ENCODE assay signal across 14 cellular contexts in genomic region chr15:50426428-50426827, GRCh38. TPM values are rescaled to one million over a fixed set of nuclear protein-coding genes. Genes with fewer than 3 reads are reported as not detected.
A peak's percentile ranks its signal among the peaks of the same experiment; 100 is the strongest.
DNase-seq lines count a peak whose midpoint lies in the region; ATAC-seq and TF ChIP-seq lines count a peak whose summit lies in the region.
"Had no signal": no experiment of that assay in that cellular context is flagged by ENCODE, and none has a peak within 500 bp of the region (broad histone marks: within the 10 kb centered on the region; RNA-seq: fewer than 3 reads in every experiment).

No MANE protein-coding gene starts in this region.

- DNase-seq in NCI-H2227 (lab: John Stamatoyannopoulos, UW; ENCODE audit: unreplicated experiment) (peak; percentile 26), NCI-H2227 treated with DMSO at 0.1 percent for 48 hours (lab: John Stamatoyannopoulos, UW) (no peak), Calu3 (no peak), COLO829 (ENCODE audit: low spot score) (no peak), foreskin melanocyte (no peak)
- DNase-seq in activated T-helper 1 cell treated with anti-CD3 and anti-CD28 coated beads, Interleukin-12 subunit alpha, Interleukin-12 subunit beta, Interleukin-2, Interleukin-4 antibody, amounts not matched to agents 30 ng/mL and 10 ng/mL and 1 ng/mL, durations not matched to agents 14 hours and 24 hours and 36 hours (ENCODE audit: low spot score): no peak
- no peak for DNase-seq in naive thymus-derived CD8-positive, alpha-beta T cell
- DNase-seq: aorta; esophagus squamous epithelium; left cardiac atrium; MV-4-11; Right ventricle myocardium superior; stimulated activated CD4-positive, alpha-beta T cell treated with anti-CD3 and anti-CD28 coated beads, Interleukin-2, amount 100 ng/mL, for 24 hours had no signal

- CTCF ChIA-PET in Calu3 (lab: Charles Lee): no interaction called here

- POLR2A ChIA-PET in naive thymus-derived CD8-positive, alpha-beta T cell (lab: Charles Lee): interaction anchor here (0.6 to 1.0 kb wide), 2 partner anchors 71 to 340 kb away, joined by 4 read pairs; partner anchors contain the start of gene GABPB1

- peak overlapping the region; percentile 87 for H3K4me3 Mint-ChIP-seq in Calu3 (ENCODE audit: low read depth, unreplicated experiment)
- peak overlapping the region; percentile 68 for H3K4me3 Mint-ChIP-seq in activated T-helper 1 cell treated with anti-CD3 and anti-CD28 coated beads, Interleukin-12 subunit alpha, Interleukin-12 subunit beta, Interleukin-2, Interleukin-4 antibody, amounts not matched to agents 30 ng/mL and 10 ng/mL and 1 ng/mL, durations not matched to agents 14 hours and 24 hours and 36 hours
- peak overlapping the region in 9 of 10 donors; percentile 22 to 97 (median 52) for H3K4me3 Mint-ChIP-seq in naive thymus-derived CD8-positive, alpha-beta T cell

- H3K36me3 Mint-ChIP-seq in Calu3 (ENCODE audit: insufficient read depth, unreplicated experiment): peaks cover 40% of the 10 kb centered on the region
- H3K36me3 Mint-ChIP-seq in activated T-helper 1 cell treated with anti-CD3 and anti-CD28 coated beads, Interleukin-12 subunit alpha, Interleukin-12 subunit beta, Interleukin-2, Interleukin-4 antibody, amounts not matched to agents 30 ng/mL and 10 ng/mL and 1 ng/mL, durations not matched to agents 14 hours and 24 hours and 36 hours (ENCODE audit: low read depth): peaks cover 8% of the 10 kb centered on the region
- peaks cover 0 to 18% (median 0%) of the 10 kb centered on the region in 3 donors for H3K36me3 Mint-ChIP-seq in naive thymus-derived CD8-positive, alpha-beta T cell

- ATAC-seq in naive thymus-derived CD8-positive, alpha-beta T cell: no peak
- no peak for ATAC-seq in HG03571 (IDR thresholded peaks at IDR 0.05; ENCODE audit: unreplicated experiment)
- ATAC-seq: left cardiac atrium had no signal

- no peak overlapping the region for H3K27ac Mint-ChIP-seq in Calu3 (ENCODE audit: unreplicated experiment)
- no peak overlapping the region for H3K27ac Mint-ChIP-seq in activated T-helper 1 cell treated with anti-CD3 and anti-CD28 coated beads, Interleukin-12 subunit alpha, Interleukin-12 subunit beta, Interleukin-2, Interleukin-4 antibody, amounts not matched to agents 30 ng/mL and 10 ng/mL and 1 ng/mL, durations not matched to agents 14 hours and 24 hours and 36 hours
- peak overlapping the region in 5 of 10 donors; percentile 35 to 97 (median 65) for H3K27ac Mint-ChIP-seq in naive thymus-derived CD8-positive, alpha-beta T cell

- no peaks in the 10 kb centered on the region for H3K9me3 Mint-ChIP-seq in Calu3 (ENCODE audit: low read depth, unreplicated experiment)
- no peaks in the 10 kb centered on the region for H3K9me3 Mint-ChIP-seq in activated T-helper 1 cell treated with anti-CD3 and anti-CD28 coated beads, Interleukin-12 subunit alpha, Interleukin-12 subunit beta, Interleukin-2, Interleukin-4 antibody, amounts not matched to agents 30 ng/mL and 10 ng/mL and 1 ng/mL, durations not matched to agents 14 hours and 24 hours and 36 hours
- no peaks in the 10 kb centered on the region for H3K9me3 Mint-ChIP-seq in naive thymus-derived CD8-positive, alpha-beta T cell

- intact Hi-C loops in Calu3 (cut with micrococcal nuclease; ENCODE audit: unreplicated experiment): no loop called here
- intact Hi-C loops in activated T-helper 1 cell treated with anti-CD3 and anti-CD28 coated beads, Interleukin-12 subunit alpha, Interleukin-12 subunit beta, Interleukin-2, Interleukin-4 antibody, amounts not matched to agents 30 ng/mL and 10 ng/mL and 1 ng/mL, durations not matched to agents 14 hours and 24 hours and 36 hours (cut with micrococcal nuclease): loop anchor here (10.0 kb wide), 1 partner anchor 1272 kb away; the partner anchor contains the start of gene COPS2

- H3K27me3 Mint-ChIP-seq in Calu3 (ENCODE audit: unreplicated experiment): no peaks in the 10 kb centered on the region
- no peaks in the 10 kb centered on the region for H3K27me3 Mint-ChIP-seq in activated T-helper 1 cell treated with anti-CD3 and anti-CD28 coated beads, Interleukin-12 subunit alpha, Interleukin-12 subunit beta, Interleukin-2, Interleukin-4 antibody, amounts not matched to agents 30 ng/mL and 10 ng/mL and 1 ng/mL, durations not matched to agents 14 hours and 24 hours and 36 hours (ENCODE audit: insufficient read depth)
- H3K27me3 Mint-ChIP-seq in naive thymus-derived CD8-positive, alpha-beta T cell: no peaks in the 10 kb centered on the region

- TF ChIP-seq CTCF in Calu3 (IDR thresholded peaks at IDR 0.05; ENCODE audit: unreplicated experiment): no peak

- no peaks in the 10 kb centered on the region for H3K4me1 Mint-ChIP-seq in Calu3 (ENCODE audit: low read depth, unreplicated experiment)
- peaks cover 34% of the 10 kb centered on the region for H3K4me1 Mint-ChIP-seq in activated T-helper 1 cell treated with anti-CD3 and anti-CD28 coated beads, Interleukin-12 subunit alpha, Interleukin-12 subunit beta, Interleukin-2, Interleukin-4 antibody, amounts not matched to agents 30 ng/mL and 10 ng/mL and 1 ng/mL, durations not matched to agents 14 hours and 24 hours and 36 hours (ENCODE audit: low read depth)
- peaks cover 21 to 69% (median 58%) of the 10 kb centered on the region in 4 donors for H3K4me1 Mint-ChIP-seq in naive thymus-derived CD8-positive, alpha-beta T cell

- BruUV-seq in Calu3 (replicated peaks; lab: Mats Ljungman, UMichigan): no TSS peak

RNA-seq across cellular contexts. Expression of gene USP8, which starts 2.2 kb away (rescaled TPM):
- 72.4 and 73.2 TPM in 2 replicates for total RNA-seq in Calu3 (2022)
- 66.2 and 66.3 TPM in 2 replicates for total RNA-seq in activated T-helper 1 cell treated with anti-CD3 and anti-CD28 coated beads, Interleukin-12 subunit alpha, Interleukin-12 subunit beta, Interleukin-2, Interleukin-4 antibody, amounts not matched to agents 30 ng/mL and 10 ng/mL and 1 ng/mL, durations not matched to agents 14 hours and 24 hours and 36 hours
- total RNA-seq in naive thymus-derived CD8-positive, alpha-beta T cell: 10 to 100 TPM; 62.1 to 72.0 TPM
- polyA plus RNA-seq in naive thymus-derived CD8-positive, alpha-beta T cell: 10 to 100 TPM; 27.5 to 29.7 (median 28.7) TPM
